Comparison of ENCODE assay signal across 8 cellular contexts in the genomic region with DNA sequence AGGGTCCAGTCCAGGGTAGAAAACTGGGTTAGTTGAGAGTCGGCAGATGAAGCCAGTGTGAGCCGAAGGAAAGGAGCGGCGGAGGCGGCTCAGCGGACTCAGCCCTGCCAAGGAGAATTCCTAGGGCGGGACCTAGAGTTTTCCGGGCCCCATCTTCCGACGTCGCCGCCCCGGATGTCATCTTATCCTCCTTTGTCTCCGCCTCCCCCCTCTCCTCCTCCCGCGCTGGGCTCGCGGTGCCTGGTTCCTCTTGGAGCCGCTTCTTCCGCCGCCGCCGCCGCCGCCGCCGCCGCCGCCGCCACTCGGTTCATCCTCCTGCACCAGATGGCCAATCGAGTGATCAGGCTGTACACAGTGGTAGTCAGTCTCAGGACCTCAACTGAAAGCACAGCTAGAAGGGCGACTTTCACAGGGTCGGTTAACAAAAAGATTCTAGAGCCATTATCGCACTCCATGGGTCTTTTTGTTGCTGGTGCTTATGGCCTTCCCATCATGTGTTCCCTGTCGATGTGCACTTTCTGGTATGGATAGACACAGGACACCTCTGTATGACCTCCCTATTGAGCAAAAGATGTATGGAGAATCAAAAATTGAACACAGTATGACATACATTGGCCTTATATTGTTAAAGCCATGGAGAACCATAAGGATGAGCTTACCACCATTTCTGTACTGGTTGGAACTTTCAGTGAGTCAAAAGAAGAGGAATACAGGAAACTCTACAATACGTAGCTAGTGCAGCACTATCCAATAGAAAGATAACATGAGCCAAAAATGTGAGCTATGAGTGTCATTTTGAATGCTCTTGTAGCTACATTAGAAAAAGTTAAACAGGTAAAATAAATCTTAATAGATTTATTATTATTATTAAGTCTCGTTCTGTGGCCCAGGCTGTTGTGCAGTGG. TPM values are rescaled to one million over a fixed set of nuclear protein-coding genes. Genes with fewer than 3 reads are reported as not detected.
DNase-seq lines count a peak whose midpoint lies in the region; ATAC-seq and TF ChIP-seq lines count a peak whose summit lies in the region.

No MANE protein-coding gene starts in this region.

- H3K4me3 ChIP-seq in IMR-90 (ENCODE audit: insufficient read depth, low read depth, low read length) (peak overlapping the region; percentile 65), OCI-LY7 (ENCODE audit: low read depth, low read length, poor library complexity, severe bottlenecking) (peak overlapping the region; percentile 61), esophagus (ENCODE audit: low read depth in 1 of 2, low read length in 2 of 2) (peak overlapping the region; percentile 14 to 29), mucosa of rectum (ENCODE audit: low read length in 2 of 2) (peak overlapping the region; percentile 42 to 73)

- in situ Hi-C loops in IMR-90 (cut with MboI; ENCODE audit: low sequenced_read_pairs), result no loop called here

- H3K9me3 ChIP-seq in IMR-90 (ENCODE audit: control insufficient read depth, insufficient read depth, low read length), result no peaks in the 10 kb centered on the region
- H3K9me3 ChIP-seq in OCI-LY7 (ENCODE audit: low read length), result no peaks in the 10 kb centered on the region
- no peaks in the 10 kb centered on the region for H3K9me3 ChIP-seq in esophagus (ENCODE audit: control insufficient read depth in 2 of 2, insufficient read depth in 1 of 2, low read depth in 1 of 2, low read length in 1 of 2)
- H3K9me3 ChIP-seq in mucosa of rectum (ENCODE audit: control insufficient read depth in 2 of 2, low read length in 2 of 2), result no peaks in the 10 kb centered on the region

- POLR2A ChIA-PET in IMR-90 (lab: Charles Lee; ENCODE audit: unreplicated experiment) (interaction anchor here (0.6 kb wide), 2 partner anchors 21 to 272 kb away, joined by 3 to 4 read pairs; no protein-coding TSS in a partner anchor), OCI-LY7 (lab: Charles Lee) (interaction anchor here (0.5 to 1.1 kb wide), 11 partner anchors 12 to 325 kb away, joined by 3 to 8 read pairs (median 3); partner anchors contain the start of gene THOC2)

- peak overlapping the region; percentile 83 for H3K23ac ChIP-seq in IMR-90 (ENCODE audit: low read depth, low read length)

- intact Hi-C loops in IMR-90 (cut with micrococcal nuclease), result no loop called here
- intact Hi-C loops in OCI-LY7 (cut with micrococcal nuclease; ENCODE audit: unreplicated experiment), result no loop called here

- H4K20me1 ChIP-seq in IMR-90 (ENCODE audit: insufficient read depth, low read length), result no peaks in the 10 kb centered on the region
- no peaks in the 10 kb centered on the region for H4K20me1 ChIP-seq in OCI-LY7 (ENCODE audit: insufficient read depth, low read length)

- H3K4ac ChIP-seq in IMR-90 (ENCODE audit: low read depth, low read length), result peak overlapping the region; percentile 55

- dilution Hi-C loops in IMR-90 (cut with HindIII; ENCODE audit: low sequenced_read_pairs, unreplicated experiment), result no loop called here

- H3K27me3 ChIP-seq in IMR-90 (ENCODE audit: control insufficient read depth, insufficient read depth, low read length) (no peaks in the 10 kb centered on the region), esophagus (ENCODE audit: control insufficient read depth in 1 of 2, insufficient read depth in 2 of 2, low read length in 2 of 2) (no peaks in the 10 kb centered on the region), mucosa of rectum (ENCODE audit: control insufficient read depth in 2 of 2, insufficient read depth in 2 of 2, low read length in 2 of 2) (no peaks in the 10 kb centered on the region)

- peak overlapping the region; percentile 98 for H3K4me2 ChIP-seq in IMR-90 (ENCODE audit: low read depth, low read length)
- H3K4me2 ChIP-seq in OCI-LY7 (ENCODE audit: low read length), result peak overlapping the region; percentile 70

- H2BK120ac ChIP-seq in IMR-90 (ENCODE audit: low read depth, low read length), result peak overlapping the region; percentile 39

- TF ChIP-seq RAD21 in IMR-90 (IDR thresholded peaks at IDR 0.05; ENCODE audit: low read length), result no peak

- no peaks in the 10 kb centered on the region for H3K9me3 Mint-ChIP-seq in stimulated activated effector memory CD8-positive, alpha-beta T cell treated with anti-CD3 and anti-CD28 coated beads, Interleukin-12 subunit alpha, Interleukin-12 subunit beta, amount 100 ng/mL, for 72 hours

- H3K79me2 ChIP-seq in OCI-LY7 (ENCODE audit: insufficient read depth, low read depth, low read length), result no peaks in the 10 kb centered on the region

- H3K36me3 Mint-ChIP-seq in stimulated activated effector memory CD8-positive, alpha-beta T cell treated with anti-CD3 and anti-CD28 coated beads, Interleukin-12 subunit alpha, Interleukin-12 subunit beta, amount 100 ng/mL, for 72 hours, result no peaks in the 10 kb centered on the region

- peak overlapping the region; percentile 84; the same call in 1 of the 2 replicates for H3K56ac ChIP-seq in IMR-90 (ENCODE audit: extremely low read depth, insufficient read depth, low read length)

- peak overlapping the region; percentile 64 for H3K4me3 Mint-ChIP-seq in stimulated activated effector memory CD8-positive, alpha-beta T cell treated with anti-CD3 and anti-CD28 coated beads, Interleukin-12 subunit alpha, Interleukin-12 subunit beta, amount 100 ng/mL, for 72 hours

- H3K18ac ChIP-seq in IMR-90 (ENCODE audit: low read depth, low read length), result peak overlapping the region; percentile 94

- TF ChIP-seq CTCF in IMR-90 (conservative IDR thresholded peaks at IDR 0.05; ENCODE audit: low read depth, low read length) (no peak), OCI-LY7 (conservative IDR thresholded peaks at IDR 0.05; ENCODE audit: low read length) (no peak)

- H2AK5ac ChIP-seq in IMR-90 (ENCODE audit: low read depth, low read length), result no peak overlapping the region

- ATAC-seq in GM21576 (IDR thresholded peaks at IDR 0.05; ENCODE audit: unreplicated experiment) (peak; percentile 76), IMR-90 (ENCODE audit: low read depth) (peak; percentile 99)
- peak; percentile 97 for ATAC-seq in stimulated activated effector memory CD8-positive, alpha-beta T cell treated with anti-CD3 and anti-CD28 coated beads, Interleukin-12 subunit alpha, Interleukin-12 subunit beta, amount 100 ng/mL, for 72 hours

- H4K91ac ChIP-seq in IMR-90 (ENCODE audit: insufficient read depth, low read depth, low read length), result peak overlapping the region; percentile 50

- no peaks in the 10 kb centered on the region for H3K79me1 ChIP-seq in IMR-90 (ENCODE audit: low read depth in 1 of 2, low read length in 2 of 2)

- peak overlapping the region; percentile 92 to 94 for H4K8ac ChIP-seq in IMR-90 (ENCODE audit: low read depth in 2 of 2, low read length in 2 of 2)

- DNase-seq in DMS153 (lab: John Stamatoyannopoulos, UW), result peak; percentile 89
- peak; percentile 81 for DNase-seq in IMR-90
- peak; percentile 61 for DNase-seq in OCI-LY7 (ENCODE audit: low spot score)
- DNase-seq in activated T-cell treated with anti-CD3 and anti-CD28 coated beads, Interleukin-2, amount 50 U/mL, for 1 hour, result peak; percentile 41
- DNase-seq in stimulated activated effector memory CD8-positive, alpha-beta T cell treated with anti-CD3 and anti-CD28 coated beads, Interleukin-12 subunit alpha, Interleukin-12 subunit beta, amount 100 ng/mL, for 72 hours (ENCODE audit: low spot score in 2 of 2), result peak; percentile 18 to 66

- peaks cover 13% of the 10 kb centered on the region for H3K4me1 Mint-ChIP-seq in stimulated activated effector memory CD8-positive, alpha-beta T cell treated with anti-CD3 and anti-CD28 coated beads, Interleukin-12 subunit alpha, Interleukin-12 subunit beta, amount 100 ng/mL, for 72 hours

- H2AK9ac ChIP-seq in IMR-90 (replicated peaks; ENCODE audit: low read depth, low read length, poor library complexity), result no peak overlapping the region

- H2AFZ ChIP-seq in IMR-90 (replicated peaks; ENCODE audit: low read length, poor library complexity) (peak overlapping the region; percentile 85), OCI-LY7 (ENCODE audit: low read length) (peak overlapping the region; percentile 79)

- H3K14ac ChIP-seq in IMR-90 (replicated peaks; ENCODE audit: low read depth, low read length), result peak overlapping the region; percentile 70; the same call in 1 of the 2 replicates

- TF ChIP-seq POLR2A in IMR-90 (IDR thresholded peaks at IDR 0.05; ENCODE audit: low read depth, low read length), result no peak

- no peaks in the 10 kb centered on the region for H3K9me2 ChIP-seq in OCI-LY7 (ENCODE audit: insufficient read depth, low read length)

- no peaks in the 10 kb centered on the region for H3K36me3 ChIP-seq in IMR-90 (ENCODE audit: control insufficient read depth, insufficient read depth, low read length)
- no peaks in the 10 kb centered on the region for H3K36me3 ChIP-seq in OCI-LY7 (ENCODE audit: insufficient read depth, low read length)
- H3K36me3 ChIP-seq in esophagus (ENCODE audit: control insufficient read depth in 2 of 2, insufficient read depth in 2 of 2, low read length in 1 of 2), result no peaks in the 10 kb centered on the region
- no peaks in the 10 kb centered on the region for H3K36me3 ChIP-seq in mucosa of rectum (ENCODE audit: control insufficient read depth in 2 of 2, insufficient read depth in 2 of 2, low read length in 2 of 2)

- CTCF ChIA-PET in IMR-90 (lab: Yijun Ruan, JAX), result interaction anchor here (1.0 kb wide), 1 partner anchor 8 kb away, joined by 3 read pairs; no protein-coding TSS in a partner anchor
- CTCF ChIA-PET in OCI-LY7 (lab: Charles Lee; ENCODE audit: unreplicated experiment), result interaction anchor here (0.6 to 0.7 kb wide), 2 partner anchors 12 to 24 kb away, joined by 4 to 8 read pairs; no protein-coding TSS in a partner anchor

- H3K4me1 ChIP-seq in IMR-90 (ENCODE audit: control insufficient read depth, insufficient read depth, low read length) (peaks cover 1% of the 10 kb centered on the region; the same call in 1 of the 2 replicates), OCI-LY7 (ENCODE audit: insufficient read depth, low read length, poor library complexity, severe bottlenecking) (peaks cover 20% of the 10 kb centered on the region), esophagus (ENCODE audit: control insufficient read depth in 2 of 2, insufficient read depth in 2 of 2, low read length in 1 of 2) (no peaks in the 10 kb centered on the region), mucosa of rectum (ENCODE audit: control insufficient read depth in 2 of 2, insufficient read depth in 2 of 2, low read length in 2 of 2) (no peaks in the 10 kb centered on the region)

- H3K9ac ChIP-seq in IMR-90 (ENCODE audit: low read depth, low read length) (peak overlapping the region; percentile 96), mucosa of rectum (ENCODE audit: low read depth in 1 of 2, low read length in 2 of 2) (peak overlapping the region; percentile 32 to 44)

- H3K27ac ChIP-seq in IMR-90 (ENCODE audit: insufficient read depth, low read length) (peak overlapping the region; percentile 94), OCI-LY7 (ENCODE audit: low read depth, low read length, poor library complexity, severe bottlenecking) (peak overlapping the region; percentile 7), esophagus (ENCODE audit: low read depth in 2 of 2, low read length in 1 of 2) (peak overlapping the region; percentile 39 to 50), mucosa of rectum (ENCODE audit: low read depth in 2 of 2, low read length in 2 of 2) (peak overlapping the region; percentile 48 to 56)

- WGBS in IMR-90 (ENCODE audit: extremely low coverage in 2 of 2, insufficient read length in 1 of 2), 2 experiments, result 0% methylated on average over 2 of the region's 38 CpGs; no CpG with 5 or more reads in 1 of the 2 experiments
- 5 to 24% methylated on average over 35 to 38 of the region's 38 CpGs for whole genome bisulfite sequencing in esophagus, 2 donors

- peak overlapping the region; percentile 68 for H3K27ac Mint-ChIP-seq in stimulated activated effector memory CD8-positive, alpha-beta T cell treated with anti-CD3 and anti-CD28 coated beads, Interleukin-12 subunit alpha, Interleukin-12 subunit beta, amount 100 ng/mL, for 72 hours

- no peak overlapping the region for H2BK15ac ChIP-seq in IMR-90 (ENCODE audit: low read depth, low read length)

- BruUV-seq in IMR-90 (replicated peaks; lab: Mats Ljungman, UMichigan) (no TSS peak), OCI-LY7 (replicated peaks; lab: Mats Ljungman, UMichigan) (no TSS peak)

- H2BK20ac ChIP-seq in IMR-90 (ENCODE audit: low read depth, low read length), result no peak overlapping the region; the same call in 1 of the 2 replicates

- H3K9me1 ChIP-seq in IMR-90 (ENCODE audit: insufficient read depth, low read length), result no peaks in the 10 kb centered on the region

- peak overlapping the region; percentile 100 for H4K5ac ChIP-seq in IMR-90 (ENCODE audit: low read depth, low read length)

- H2BK5ac ChIP-seq in IMR-90 (ENCODE audit: low read depth, low read length, poor library complexity, severe bottlenecking), result peak overlapping the region; percentile 68

RNA-seq across cellular contexts. Expression of gene THOC2, which starts 32.4 kb away (rescaled TPM):
- 58.8 and 93.9 TPM in 2 replicates for total RNA-seq in IMR-90 (2012; rRNA removed)
- 37.4 and 42.9 TPM in 2 replicates for polyA plus RNA-seq in IMR-90 (2012; rRNA removed)
- 4.0 and 5.5 TPM in 2 replicates for polyA plus RNA-seq in IMR-90 (2012; cell fraction: cytosol; rRNA removed)
- 14.3 and 148 TPM in 2 replicates for polyA plus RNA-seq in IMR-90 (2012; cell fraction: nucleus; rRNA removed; ENCODE audit: low replicate concordance)
- total RNA-seq in OCI-LY7 (2014; rRNA removed; shearing (Covaris generic)), result 73.8 and 101 TPM in 2 replicates
- 97.3 and 99.1 TPM in 2 replicates for total RNA-seq in OCI-LY7 (2022)
- 10 to 100 TPM; 28.2 to 43.7 TPM for polyA plus RNA-seq in esophagus

Comparison
In these comparisons a context has a peak if more than half of its experiments do, and no peak if none do; other contexts are left out.
1. Peak in every context shown above with its lines: DNase-seq, ATAC-seq, H3K4me3 ChIP-seq and H3K27ac ChIP-seq.
2. H3K27ac ChIP-seq: peak in every context shown above with its lines; median percentile 94 in IMR-90; 52 in mucosa of rectum; 44 in esophagus; 7 in OCI-LY7.